16 cellular contexts compared by ENCODE assay signal in the genomic region with DNA sequence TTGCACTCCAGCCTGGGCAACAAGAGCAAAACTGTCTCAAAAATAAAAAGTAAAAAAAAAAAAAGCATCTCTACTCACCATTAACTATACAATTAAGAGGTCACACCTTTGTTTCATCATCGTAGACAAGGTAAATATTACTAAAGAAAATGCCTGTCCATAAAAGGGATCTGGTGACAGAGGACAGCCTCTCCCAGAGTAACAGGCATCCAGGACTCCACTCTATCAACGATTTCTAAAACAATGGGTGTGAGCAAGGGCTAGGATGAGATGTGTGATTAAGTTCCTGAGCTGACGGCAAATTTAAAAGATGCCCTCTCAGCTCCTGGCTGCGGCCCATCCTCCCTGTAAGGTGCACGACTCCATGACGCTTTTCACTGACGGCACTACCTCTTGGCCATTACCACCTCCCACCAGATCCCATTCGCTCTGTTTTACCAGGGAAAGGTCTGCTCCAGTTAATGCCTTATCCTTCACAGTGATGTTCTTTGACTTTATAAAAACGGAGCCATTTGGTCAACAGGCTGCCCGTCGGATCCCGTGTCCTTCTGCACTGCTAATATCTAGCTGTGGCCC. TPM values are rescaled to one million over a fixed set of nuclear protein-coding genes. Genes with fewer than 3 reads are reported as not detected.
"Had no signal": no experiment of that assay in that cellular context is flagged by ENCODE, and none has a peak within 500 bp of the region (broad histone marks: within the 10 kb centered on the region; RNA-seq: fewer than 3 reads in every experiment).

No MANE protein-coding gene starts in this region.

- H3K27ac Mint-ChIP-seq: activated CD4-positive, alpha-beta T cell treated with anti-CD3 and anti-CD28 coated beads for 36 hours; dendritic cell treated with granulocyte-macrophage colony-stimulating factor and Interleukin-4, amounts not matched to agents 40 ng/mL and 50 ng/mL, for 4 days; memory B cell; nephron had no signal

- H3K27me3 ChIP-seq: body of pancreas had no signal

- H3K4me1 ChIP-seq: suprapubic skin had no signal

- H3K9me3 Mint-ChIP-seq: central memory CD8-positive, alpha-beta T cell had no signal

- H3K4me3 Mint-ChIP-seq: dendritic cell treated with granulocyte-macrophage colony-stimulating factor and Interleukin-4, amounts not matched to agents 40 ng/mL and 50 ng/mL, for 4 days; memory B cell had no signal

- H3K4me1 Mint-ChIP-seq: memory B cell, nephron had no signal

- H3K27ac ChIP-seq: body of pancreas, left ventricle myocardium inferior, sigmoid colon, suprapubic skin, WERI-Rb-1 had no signal

- H3K36me3 ChIP-seq: left ventricle myocardium inferior, sigmoid colon, suprapubic skin, WERI-Rb-1 had no signal

- ATAC-seq: body of pancreas had no signal

- H3K4me3 ChIP-seq: body of pancreas, left ventricle myocardium inferior, sigmoid colon, suprapubic skin had no signal

- H3K9me3 ChIP-seq: body of pancreas, sigmoid colon, suprapubic skin had no signal

- DNase-seq: activated naive CD4-positive, alpha-beta T cell; amniotic stem cell; body of pancreas; kidney; left ventricle myocardium inferior; occipital lobe; sigmoid colon; stimulated activated CD4-positive, alpha-beta T cell treated with anti-CD3 and anti-CD28 coated beads, Interleukin-12 subunit alpha, Interleukin-12 subunit beta, amount 100 ng/mL, for 4 hours; SW 1271; WERI-Rb-1 had no signal

RNA-seq across cellular contexts. Expression of gene TMEM45B, which starts 2.3 kb away (rescaled TPM):
- total RNA-seq: left ventricle myocardium inferior had no signal
